ENCODE assay signal across 25 cellular contexts in the genomic region with DNA sequence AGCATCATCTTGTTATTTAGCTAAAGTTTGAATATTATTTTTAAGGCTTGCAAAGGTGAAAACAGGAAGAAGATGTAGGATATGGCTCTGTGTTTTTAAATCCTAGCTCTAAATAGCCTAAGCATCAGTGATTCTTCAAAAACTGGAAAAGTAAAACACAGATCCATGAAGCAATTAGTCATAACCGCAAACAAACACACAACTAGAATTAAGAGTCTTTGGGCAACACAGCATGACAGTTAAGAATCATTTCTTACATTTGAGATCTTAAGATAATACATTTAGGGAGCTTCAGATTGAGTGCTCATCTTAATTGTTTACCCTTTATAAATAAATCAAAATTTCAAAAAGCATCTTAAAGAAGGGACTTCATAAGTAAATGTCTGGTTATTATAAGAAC.
"Had no signal": no experiment of that assay in that cellular context is flagged by ENCODE, and none has a peak within 500 bp of the region (broad histone marks: within the 10 kb centered on the region; RNA-seq: fewer than 3 reads in every experiment).

No MANE protein-coding gene starts in this region.

- H3K4me1 Mint-ChIP-seq: naive thymus-derived CD8-positive, alpha-beta T cell; neural crest cell; stimulated activated naive B cell treated with anti-CD40 and anti-IgM and Interleukin-4, amounts not matched to agents 10 μg/mL and 1 μg/mL and 100 μg/mL, for 72 hours had no signal

- DNase-seq: left colon; left lung; lower lobe of right lung; mammary epithelial cell; mesenchymal stem cell; naive thymus-derived CD8-positive, alpha-beta T cell; nucleus accumbens; pancreas; posterior cingulate gyrus; right lobe of liver; stimulated activated CD4-positive, alpha-beta T cell treated with anti-CD3 and anti-CD28 coated beads, Interleukin-1b, Interleukin-23, amount 100 ng/mL, for 48 hours; stimulated activated CD4-positive, alpha-beta T cell treated with anti-CD3 and anti-CD28 coated beads, Interleukin-4, amount 100 ng/mL, for 1 hour; stimulated activated naive B cell treated with anti-CD40 and anti-IgM and Interleukin-4, amounts not matched to agents 10 μg/mL and 1 μg/mL and 100 μg/mL, for 72 hours; stimulated activated naive CD8-positive, alpha-beta T cell treated with anti-CD3 and anti-CD28 coated beads, Interleukin-15, Interleukin-2, amounts not matched to agents 100 U/mL and 50 U/mL, for 24 hours; stomach; testis; thyroid gland; transverse colon; upper lobe of left lung had no signal

- H3K9me3 Mint-ChIP-seq: naive thymus-derived CD8-positive, alpha-beta T cell; nephron; neural crest cell; stimulated activated naive B cell treated with anti-CD40 and anti-IgM and Interleukin-4, amounts not matched to agents 10 μg/mL and 1 μg/mL and 100 μg/mL, for 72 hours had no signal

- H3K4me3 ChIP-seq: left lung, lower lobe of right lung, pancreas, prostate gland, right atrium auricular region, right lobe of liver, smooth muscle cell, stomach, testis, thyroid gland, transverse colon, upper lobe of left lung, vagina had no signal

- H3K27ac Mint-ChIP-seq: naive thymus-derived CD8-positive, alpha-beta T cell; nephron; stimulated activated naive B cell treated with anti-CD40 and anti-IgM and Interleukin-4, amounts not matched to agents 10 μg/mL and 1 μg/mL and 100 μg/mL, for 72 hours had no signal

- H3K27me3 Mint-ChIP-seq: naive thymus-derived CD8-positive, alpha-beta T cell; stimulated activated naive B cell treated with anti-CD40 and anti-IgM and Interleukin-4, amounts not matched to agents 10 μg/mL and 1 μg/mL and 100 μg/mL, for 72 hours had no signal

- ATAC-seq: left colon; left lung; lower lobe of right lung; naive thymus-derived CD8-positive, alpha-beta T cell; pancreas; right lobe of liver; stimulated activated naive B cell treated with anti-CD40 and anti-IgM and Interleukin-4, amounts not matched to agents 10 μg/mL and 1 μg/mL and 100 μg/mL, for 72 hours; stimulated activated naive CD8-positive, alpha-beta T cell treated with anti-CD3 and anti-CD28 coated beads, Interleukin-15, Interleukin-2, amounts not matched to agents 100 U/mL and 50 U/mL, for 24 hours had no signal

- H3K4me3 Mint-ChIP-seq: naive thymus-derived CD8-positive, alpha-beta T cell; nephron; neural crest cell; stimulated activated naive B cell treated with anti-CD40 and anti-IgM and Interleukin-4, amounts not matched to agents 10 μg/mL and 1 μg/mL and 100 μg/mL, for 72 hours had no signal
